In the genomic region with DNA sequence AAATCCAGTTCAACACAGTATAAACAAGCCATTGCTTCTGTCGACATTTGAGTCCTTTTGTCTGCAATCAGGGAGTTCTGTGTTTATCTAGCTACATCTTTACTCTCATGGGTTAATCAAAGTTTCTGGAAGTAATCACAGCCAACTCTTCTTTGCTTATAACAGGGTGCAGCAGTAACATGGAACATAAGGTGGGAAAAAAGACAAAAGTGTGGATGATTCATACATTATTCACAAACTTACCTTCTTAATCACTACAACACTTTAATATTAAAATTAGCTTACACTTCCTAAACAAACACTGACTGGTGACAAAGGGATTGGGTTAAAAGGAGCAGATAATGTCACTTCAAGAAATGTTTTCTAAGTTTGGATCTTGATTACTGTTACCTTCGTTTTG, we compare ENCODE assay signal across 25 cellular contexts. TPM values are rescaled to one million over a fixed set of nuclear protein-coding genes. Genes with fewer than 3 reads are reported as not detected.
DNase-seq lines count a peak whose midpoint lies in the region; ATAC-seq and TF ChIP-seq lines count a peak whose summit lies in the region.
"Had no signal": no experiment of that assay in that cellular context is flagged by ENCODE, and none has a peak within 500 bp of the region (broad histone marks: within the 10 kb centered on the region; RNA-seq: fewer than 3 reads in every experiment).

No MANE protein-coding gene starts in this region.

- TF ChIP-seq CTCF in heart right ventricle (IDR thresholded peaks at IDR 0.05) (no peak), coronary artery (IDR thresholded peaks at IDR 0.05) (no peak), tibial artery (IDR thresholded peaks at IDR 0.05) (no peak), nephron progenitor cell (IDR thresholded peaks at IDR 0.05) (no peak)

- intact Hi-C loops in heart right ventricle (cut with DNase I) = no loop called here
- intact Hi-C loops in left cardiac atrium (cut with DNase I) = no loop called here
- intact Hi-C loops in tibial artery (cut with DNase I; ENCODE audit: low total_unique reads) = no loop called here

- no peak overlapping the region for H3K4me3 Mint-ChIP-seq in nephron progenitor cell
- H3K4me3 Mint-ChIP-seq: activated B cell treated with CpG ODN at 0.5 μM for 24 hours; activated naive CD8-positive, alpha-beta T cell treated with anti-CD3 and anti-CD28 coated beads for 36 hours; B cell; CD8-positive, alpha-beta memory T cell; endodermal cell; natural killer cell had no signal

- WGBS in heart right ventricle, 2 donors = 43 to 50% methylated on average over 2 of the region's 2 CpGs

- peaks cover 28% of the 10 kb centered on the region for H3K36me3 Mint-ChIP-seq in nephron progenitor cell (ENCODE audit: low read depth)

- H3K9me3 ChIP-seq in heart right ventricle (no peaks in the 10 kb centered on the region), muscle layer of duodenum (ENCODE audit: control insufficient read depth in 1 of 2, low read length in 2 of 2) (no peaks in the 10 kb centered on the region), tibial artery (no peaks in the 10 kb centered on the region)
- H3K9me3 ChIP-seq: body of pancreas, colonic mucosa, MG63, right lobe of liver had no signal

- H3K9me3 Mint-ChIP-seq in nephron progenitor cell = no peaks in the 10 kb centered on the region
- H3K9me3 Mint-ChIP-seq: activated B cell treated with CpG ODN at 0.5 μM for 24 hours; activated naive CD8-positive, alpha-beta T cell treated with anti-CD3 and anti-CD28 coated beads for 36 hours; CD8-positive, alpha-beta memory T cell; endodermal cell; natural killer cell had no signal

- H3K27me3 ChIP-seq in heart right ventricle (no peaks in the 10 kb centered on the region), muscle layer of duodenum (ENCODE audit: low read depth, low read length) (no peaks in the 10 kb centered on the region), tibial artery (no peaks in the 10 kb centered on the region)
- H3K27me3 ChIP-seq: body of pancreas, colonic mucosa, MG63, right lobe of liver had no signal

- H3K36me3 ChIP-seq in heart right ventricle = peaks cover 0 to 70% (median 12%) of the 10 kb centered on the region in 9 donors
- peaks cover 25 to 32% of the 10 kb centered on the region in 2 donors for H3K36me3 ChIP-seq in muscle layer of duodenum (ENCODE audit: control insufficient read depth in 1 of 2, insufficient read depth in 2 of 2, low read length in 2 of 2)
- peaks cover 9 to 37% (median 17%) of the 10 kb centered on the region in 3 donors for H3K36me3 ChIP-seq in tibial artery
- H3K36me3 ChIP-seq: colonic mucosa had no signal

- peaks cover 3% of the 10 kb centered on the region for H3K27me3 Mint-ChIP-seq in nephron progenitor cell (ENCODE audit: low read depth, poor library complexity)
- H3K27me3 Mint-ChIP-seq: activated B cell treated with CpG ODN at 0.5 μM for 24 hours; activated naive CD8-positive, alpha-beta T cell treated with anti-CD3 and anti-CD28 coated beads for 36 hours; B cell; CD8-positive, alpha-beta memory T cell had no signal

- no peak for DNase-seq in heart right ventricle
- DNase-seq in left cardiac atrium = no peak
- DNase-seq in coronary artery (ENCODE audit: low spot score) = no peak
- DNase-seq in tibial artery = no peak
- no peak for DNase-seq in SKM-1 treated with dmso at 0.1 percent for 144 hours (lab: John Stamatoyannopoulos, UW; ENCODE audit: unreplicated experiment)
- DNase-seq in HK-2 (ENCODE audit: unreplicated experiment) = no peak
- DNase-seq in nephron progenitor cell = no peak
- DNase-seq: activated B cell treated with CpG ODN at 0.5 μM for 24 hours; activated CD4-positive, alpha-beta T cell treated with anti-CD3 and anti-CD28 coated beads, Interleukin-2, amount 50 U/mL, for 4 hours; activated naive CD8-positive, alpha-beta T cell treated with anti-CD3 and anti-CD28 coated beads for 36 hours; body of pancreas; CD8-positive, alpha-beta memory T cell; colonic mucosa; DMS153; endodermal cell; MG63; natural killer cell; NCI-H1436 treated with DMSO at 0.1 percent for 48 hours; NCI-H2107; NCI-H446 treated with DMSO at 0.1 percent for 48 hours; OCI-M1; right lobe of liver; SHP77 had no signal

- ATAC-seq in heart right ventricle (no peak), left cardiac atrium (no peak)
- ATAC-seq: body of pancreas, natural killer cell, right lobe of liver had no signal

- H3K27ac Mint-ChIP-seq in nephron progenitor cell = no peak overlapping the region
- H3K27ac Mint-ChIP-seq: activated B cell treated with CpG ODN at 0.5 μM for 24 hours; activated naive CD8-positive, alpha-beta T cell treated with anti-CD3 and anti-CD28 coated beads for 36 hours; B cell; endodermal cell; natural killer cell had no signal

- H3K4me1 ChIP-seq in heart right ventricle (peaks cover 0 to 68% (median 27%) of the 10 kb centered on the region in 9 donors), muscle layer of duodenum (ENCODE audit: control insufficient read depth in 1 of 2, insufficient read depth in 2 of 2, low read length in 2 of 2) (peaks cover 0 to 6% of the 10 kb centered on the region in 2 donors), tibial artery (peaks cover 0 to 56% (median 27%) of the 10 kb centered on the region in 4 donors)
- H3K4me1 ChIP-seq: body of pancreas, colonic mucosa had no signal

- H3K27ac ChIP-seq in heart right ventricle = peak overlapping the region in 8 of 10 donors; percentile 5 to 80 (median 74)
- peak overlapping the region; percentile 76 to 92 for H3K27ac ChIP-seq in coronary artery
- peak overlapping the region; percentile 56 for H3K27ac ChIP-seq in muscle layer of duodenum (ENCODE audit: low read length)
- peak overlapping the region; percentile 70 to 73 for H3K27ac ChIP-seq in tibial artery
- H3K27ac ChIP-seq: body of pancreas, right lobe of liver had no signal

- H3K4me1 Mint-ChIP-seq in nephron progenitor cell = peaks cover 11% of the 10 kb centered on the region
- H3K4me1 Mint-ChIP-seq: activated B cell treated with CpG ODN at 0.5 μM for 24 hours; B cell; CD8-positive, alpha-beta memory T cell; natural killer cell had no signal

- H3K4me3 ChIP-seq in heart right ventricle (no peak overlapping the region), coronary artery (no peak overlapping the region), muscle layer of duodenum (ENCODE audit: low read depth in 1 of 2, low read length in 2 of 2) (no peak overlapping the region), tibial artery (no peak overlapping the region)
- H3K4me3 ChIP-seq: body of pancreas, colonic mucosa, MG63, right lobe of liver had no signal

RNA-seq across cellular contexts. Expression of a gene that starts 44.7 kb away (rescaled TPM):
- total RNA-seq in heart right ventricle (10 to 100 TPM; 37.1 to 60.9 (median 54.5) TPM), left cardiac atrium (10 to 100 TPM; 46.8 to 47.7 TPM)
- polyA plus RNA-seq in heart right ventricle = 10 to 100 TPM; 10.4 to 16.2 TPM
